ENCODE assay signal across 20 cellular contexts in genomic region chr4:20463176-20463430, GRCh38.
DNase-seq lines count a peak whose midpoint lies in the region; ATAC-seq lines count a peak whose summit lies in the region.
"Had no signal": no experiment of that assay in that cellular context is flagged by ENCODE, and none has a peak within 500 bp of the region (broad histone marks: within the 10 kb centered on the region; RNA-seq: fewer than 3 reads in every experiment).

No MANE protein-coding gene starts in this region.

- H3K27ac ChIP-seq in ACC112 (ENCODE audit: low read depth, low read length) (peak overlapping the region; percentile 50; the same call in 1 of the 2 replicates), epithelial cell of prostate (peak overlapping the region; percentile 60)
- H3K27ac ChIP-seq: 22Rv1; BLaER1 treated with 17β-estradiol and CSF1 and Interleukin-3, amounts not matched to agents 10 nM and 100 nM had no signal

- no peak overlapping the region for H2AFZ ChIP-seq in ACC112 (ENCODE audit: low read length, unreplicated experiment)
- H2AFZ ChIP-seq: GM23338 had no signal

- ATAC-seq in HG03469 (IDR thresholded peaks at IDR 0.05; ENCODE audit: unreplicated experiment) (no peak), HG03460 (IDR thresholded peaks at IDR 0.05; ENCODE audit: unreplicated experiment) (no peak)
- ATAC-seq: GM12878, GM23338, HCT116 had no signal

- DNase-seq in SK-N-DZ (ENCODE audit: low spot score) (peak; percentile 17), epithelial cell of prostate (ENCODE audit: low read depth, low spot score) (no peak)
- no peak for DNase-seq in activated naive CD4-positive, alpha-beta T cell (lab: John Stamatoyannopoulos, UW)
- DNase-seq: AML-193; BE2C; CD4-positive, alpha-beta T cell; CD8-positive, alpha-beta memory T cell; DMS 273 treated with DMSO at 0.1 percent for 48 hours; DMS79; GDM1; H9; HFFc6 had no signal

- peaks cover 27% of the 10 kb centered on the region for H3K4me1 ChIP-seq in ACC112 (ENCODE audit: control insufficient read depth, insufficient read depth, low read length, unreplicated experiment)
- H3K4me1 ChIP-seq: BLaER1 treated with 17β-estradiol and CSF1 and Interleukin-3, amounts not matched to agents 10 nM and 100 nM had no signal

- no peak overlapping the region for H3K4me3 ChIP-seq in ACC112 (ENCODE audit: low read depth, low read length)
- H3K4me3 ChIP-seq: BLaER1 treated with 17β-estradiol and CSF1 and Interleukin-3, amounts not matched to agents 10 nM and 100 nM; GM12878; GM23338 had no signal

- no peaks in the 10 kb centered on the region for H3K36me3 ChIP-seq in ACC112 (ENCODE audit: insufficient read depth, low read length)
- H3K36me3 ChIP-seq: BE2C; BLaER1 treated with 17β-estradiol and CSF1 and Interleukin-3, amounts not matched to agents 10 nM and 100 nM had no signal

- no peaks in the 10 kb centered on the region for H3K79me2 ChIP-seq in ACC112 (ENCODE audit: control insufficient read depth, insufficient read depth, low read length, unreplicated experiment)

- no peaks in the 10 kb centered on the region for H3K27me3 ChIP-seq in ACC112 (ENCODE audit: insufficient read depth, low read length)
- H3K27me3 ChIP-seq: BE2C; BLaER1 treated with 17β-estradiol and CSF1 and Interleukin-3, amounts not matched to agents 10 nM and 100 nM had no signal
